24 cellular contexts compared by ENCODE assay signal in the genomic region with DNA sequence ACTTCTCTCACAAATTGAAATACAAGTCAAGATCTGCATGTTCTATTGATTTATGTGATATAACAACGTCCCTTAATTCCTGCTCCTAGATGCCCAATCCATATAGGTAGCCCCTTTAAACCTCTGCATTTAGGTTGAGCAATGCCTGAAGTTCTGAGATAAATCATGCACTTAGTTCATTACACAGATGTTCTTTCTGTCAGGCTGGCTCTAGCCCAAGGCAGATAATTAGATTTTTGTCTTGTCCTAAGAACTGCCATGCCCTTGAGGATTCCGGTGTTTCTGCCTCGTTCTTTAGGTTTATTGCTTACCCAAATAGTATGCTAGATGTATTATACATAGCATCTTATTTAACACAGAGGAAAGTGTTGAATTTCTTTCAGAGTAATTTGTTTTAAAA.
"Had no signal": no experiment of that assay in that cellular context is flagged by ENCODE, and none has a peak within 500 bp of the region (broad histone marks: within the 10 kb centered on the region; RNA-seq: fewer than 3 reads in every experiment).

No MANE protein-coding gene starts in this region.

- H3K27ac ChIP-seq: epithelial cell of prostate, foreskin keratinocyte, gastroesophageal sphincter, heart left ventricle, hepatocyte, left lung, prostate gland, right atrium auricular region, sigmoid colon, stomach, thyroid gland, vagina had no signal

- H3K4me1 ChIP-seq: foreskin keratinocyte, gastroesophageal sphincter, heart left ventricle, left lung, prostate gland, right atrium auricular region, sigmoid colon, stomach, thyroid gland, vagina had no signal

- DNase-seq: effector CD8-positive, alpha-beta T cell; endodermal cell; foreskin keratinocyte; heart left ventricle; kidney; left lung; mesenchymal stem cell; midbrain; naive thymus-derived CD8-positive, alpha-beta T cell; nephron progenitor cell; nucleus accumbens; sigmoid colon; stimulated activated CD4-positive, alpha-beta T cell treated with anti-CD3 and anti-CD28 coated beads, Interleukin-2, amount 100 ng/mL, for 24 hours; stimulated activated CD4-positive, alpha-beta T cell treated with anti-CD3 and anti-CD28 coated beads, Interleukin-4, amount 100 ng/mL, for 24 hours; stimulated activated naive CD4-positive, alpha-beta T cell treated with Interleukin-2 at 50 U/mL for 16 hours; stomach; thyroid gland; trophoblast cell had no signal

- H3K36me3 ChIP-seq: gastroesophageal sphincter, heart left ventricle, left lung, prostate gland, right atrium auricular region, sigmoid colon, stomach, thyroid gland, vagina had no signal

- H3K27me3 ChIP-seq: foreskin keratinocyte, gastroesophageal sphincter, heart left ventricle, hepatocyte, left lung, right atrium auricular region, sigmoid colon, stomach, thyroid gland, vagina had no signal

- H3K9me3 ChIP-seq: gastroesophageal sphincter, heart left ventricle, left lung, prostate gland, right atrium auricular region, sigmoid colon, stomach, thyroid gland, vagina had no signal

- H3K4me3 ChIP-seq: gastroesophageal sphincter, heart left ventricle, hepatocyte, left lung, prostate gland, right atrium auricular region, sigmoid colon, stomach, thyroid gland, vagina had no signal
